ENCODE assay signal across 8 cellular contexts in genomic region chr19:42268704-42269517, GRCh38. TPM values are rescaled to one million over a fixed set of nuclear protein-coding genes. Genes with fewer than 3 reads are reported as not detected.
A peak's percentile ranks its signal among the peaks of the same experiment; 100 is the strongest.
DNase-seq lines count a peak whose midpoint lies in the region; ATAC-seq and TF ChIP-seq lines count a peak whose summit lies in the region.

TSS of gene CIC (plus strand) at chr19:42269252. CDS start at chr19:42271784, 2,532 bp downstream.

- CTCF ChIA-PET in Panc1 (lab: Charles Lee), result no interaction called here

- H4K20me1 ChIP-seq in KMS-11 (ENCODE audit: insufficient read depth), result no peaks in the 10 kb centered on the region

- TF ChIP-seq CTCF in KMS-11 (conservative IDR thresholded peaks at IDR 0.05; ENCODE audit: low read depth, low read length) (no peak), Panc1 (IDR thresholded peaks at IDR 0.05) (no peak), epithelial cell of proximal tubule (conservative IDR thresholded peaks at IDR 0.05; ENCODE audit: low read depth, low read length) (no peak), mucosa of descending colon (IDR thresholded peaks at IDR 0.05) (no peak)

- no TSS peak for BruUV-seq in Panc1 (replicated peaks; lab: Mats Ljungman, UMichigan)

- peaks cover 15% of the 10 kb centered on the region for H3K4me1 ChIP-seq in KMS-11 (ENCODE audit: low read depth, poor library complexity, severe bottlenecking)
- peaks cover 11% of the 10 kb centered on the region for H3K4me1 ChIP-seq in Panc1 (ENCODE audit: control insufficient read depth, insufficient read depth, low read length)
- peaks cover 26% of the 10 kb centered on the region for H3K4me1 ChIP-seq in mucosa of descending colon (ENCODE audit: low read depth)

- peak within 1 kb of the TSS; percentile 79 for H3K4me2 ChIP-seq in KMS-11

- POLR2A ChIA-PET in Panc1 (lab: Charles Lee), result no interaction called here

- peaks cover 29% of the 10 kb centered on the region for H3K4me1 Mint-ChIP-seq in activated T-cell treated with anti-CD3 and anti-CD28 coated beads, Interleukin-2, amount 50 U/mL, for 4 hours (ENCODE audit: low read depth)

- H3K27ac ChIP-seq in KMS-11 (peak within 1 kb of the TSS; percentile 89), Panc1 (ENCODE audit: low read length) (peak within 1 kb of the TSS; percentile 93)

- H3K79me2 ChIP-seq in KMS-11 (ENCODE audit: insufficient read depth, low read depth), result peaks cover 30% of the 10 kb centered on the region; the same call in 1 of the 2 replicates

- H3K27me3 ChIP-seq in KMS-11 (ENCODE audit: insufficient read depth, low read depth), result no peaks in the 10 kb centered on the region
- no peaks in the 10 kb centered on the region for H3K27me3 ChIP-seq in Panc1 (ENCODE audit: control insufficient read depth, insufficient read depth, low read length)

- ATAC-seq in GM21786 (IDR thresholded peaks at IDR 0.05; ENCODE audit: unreplicated experiment) (peak; percentile 81), Panc1 (peak; percentile 94), mucosa of descending colon (peak; percentile 83)
- peak; percentile 81 to 85 for ATAC-seq in activated T-cell treated with anti-CD3 and anti-CD28 coated beads, Interleukin-2, amount 50 U/mL, for 4 hours

- H3K9me3 Mint-ChIP-seq in activated T-cell treated with anti-CD3 and anti-CD28 coated beads, Interleukin-2, amount 50 U/mL, for 4 hours, result no peaks in the 10 kb centered on the region

- H3K9ac ChIP-seq in KMS-11, result peak within 1 kb of the TSS; percentile 96

- H2AFZ ChIP-seq in KMS-11 (ENCODE audit: low read depth), result peak within 1 kb of the TSS; percentile 82

- peak within 1 kb of the TSS; percentile 49 for H3K4me3 ChIP-seq in KMS-11 (IDR thresholded peaks at IDR 0.05; ENCODE audit: insufficient read depth, low read depth, low read length)
- H3K4me3 ChIP-seq in Panc1 (ENCODE audit: low read depth in 2 of 2, low read length in 2 of 2), result peak within 1 kb of the TSS; percentile 69 to 79
- H3K4me3 ChIP-seq in epithelial cell of proximal tubule (ENCODE audit: low read depth, low read length), result peak within 1 kb of the TSS; percentile 75
- H3K4me3 ChIP-seq in mucosa of descending colon, result peak within 1 kb of the TSS; percentile 40

- in situ Hi-C loops in Panc1 (cut with HindIII; ENCODE audit: low pct_unique_long_range_greater_than_20kb, low sequenced_read_pairs), result no loop called here

- H3K36me3 Mint-ChIP-seq in activated T-cell treated with anti-CD3 and anti-CD28 coated beads, Interleukin-2, amount 50 U/mL, for 4 hours (ENCODE audit: insufficient read depth), result peaks cover 9% of the 10 kb centered on the region

- H3K9me3 ChIP-seq in Panc1 (ENCODE audit: control insufficient read depth, insufficient read depth, low read depth, low read length) (no peaks in the 10 kb centered on the region), mucosa of descending colon (no peaks in the 10 kb centered on the region)

- H3K27me3 Mint-ChIP-seq in activated T-cell treated with anti-CD3 and anti-CD28 coated beads, Interleukin-2, amount 50 U/mL, for 4 hours (ENCODE audit: low read depth), result no peaks in the 10 kb centered on the region

- H3K4me3 Mint-ChIP-seq in activated T-cell treated with anti-CD3 and anti-CD28 coated beads, Interleukin-2, amount 50 U/mL, for 4 hours, result no peak within 1 kb of the TSS

- DNase-seq in DMS153 (lab: John Stamatoyannopoulos, UW), result peak; percentile 100
- peak; percentile 99 for DNase-seq in Panc1 (ENCODE audit: low read depth, low spot score)
- peak; percentile 99 for DNase-seq in activated T-cell treated with anti-CD3 and anti-CD28 coated beads, Interleukin-2, amount 50 U/mL, for 4 hours
- peak; percentile 100 for DNase-seq in epithelial cell of proximal tubule (ENCODE audit: low read depth)
- peak; percentile 99 for DNase-seq in mucosa of descending colon
- peak; percentile 97 for DNase-seq in stimulated activated CD8-positive, alpha-beta memory T cell treated with anti-CD3 and anti-CD28 coated beads, Interleukin-4, amount 100 ng/mL, for 24 hours (ENCODE audit: low read depth)

- intact Hi-C loops in Panc1 (cut with micrococcal nuclease; ENCODE audit: unreplicated experiment) (no loop called here), mucosa of descending colon (cut with DNase I, micrococcal nuclease) (no loop called here)

- H3K36me3 ChIP-seq in KMS-11 (ENCODE audit: insufficient read depth) (no peaks in the 10 kb centered on the region), Panc1 (ENCODE audit: control insufficient read depth, insufficient read depth, low read length) (no peaks in the 10 kb centered on the region), mucosa of descending colon (ENCODE audit: low read depth) (peaks cover 8% of the 10 kb centered on the region)

RNA-seq across cellular contexts. Expression of gene CIC, which starts in this region (rescaled TPM):
- total RNA-seq in Panc1 (2021; ENCODE audit: unreplicated experiment), result 67.4 TPM
- 49.9 TPM for polyA plus RNA-seq in Panc1 (2012; ENCODE audit: insufficient read length)
- total RNA-seq in activated T-cell treated with anti-CD3 and anti-CD28 coated beads, Interleukin-2, amount 50 U/mL, for 4 hours, result 10 to 100 TPM; 54.9 to 67.3 (median 64.1) TPM
- 49.3 and 63.9 TPM in 2 replicates for total RNA-seq in epithelial cell of proximal tubule
- 10 to 100 TPM; 47.3 to 78.0 (median 50.0) TPM for total RNA-seq in mucosa of descending colon

Comparison
In these comparisons a context has a peak if more than half of its experiments do, and no peak if none do; other contexts are left out.
1. Peak in every context shown above with its lines: DNase-seq, ATAC-seq, H3K4me3 ChIP-seq and H3K27ac ChIP-seq.